1 cellular context compared by ENCODE assay signal in genomic region chr6:42960243-42961019, GRCh38.
A peak's percentile ranks its signal among the peaks of the same experiment; 100 is the strongest.
TF ChIP-seq lines count a peak whose summit lies in the region.

Gene GNMT (plus strand): TSS chr6:42960754. CDS start chr6:42960768, 14 bp downstream.

TF ChIP-seq in HepG2, 621 proteins besides CTCF, POLR2A, EP300 and RAD21 (continued from another document and continues in another):
- TF ChIP-seq NCOA5 (CRISPR knock-in tag; IDR thresholded peaks at IDR 0.05), result no peak
- TF ChIP-seq FOSL1 (CRISPR knock-in tag; IDR thresholded peaks at IDR 0.05; ENCODE audit: borderline replicate concordance), result peak; percentile 28; the same call in 1 of the 2 replicates
- TF ChIP-seq SMYD3 (CRISPR knock-in tag; IDR thresholded peaks at IDR 0.05), result no peak
- TF ChIP-seq ZNF574 (CRISPR knock-in tag; IDR thresholded peaks at IDR 0.05), result peak; percentile 63
- no peak for TF ChIP-seq ZNF850 (CRISPR knock-in tag; conservative IDR thresholded peaks at IDR 0.05)
- TF ChIP-seq CHD4 (IDR thresholded peaks at IDR 0.05; ENCODE audit: borderline replicate concordance, low read length), result no peak
- TF ChIP-seq ZNF260 (CRISPR knock-in tag; IDR thresholded peaks at IDR 0.05; ENCODE audit: borderline replicate concordance, low read depth), result no peak; the same call in 1 of the 2 replicates
- TF ChIP-seq ZNF407 (CRISPR knock-in tag; IDR thresholded peaks at IDR 0.05; ENCODE audit: not compliant biosample characterization), result peak; percentile 54
- TF ChIP-seq TERF1 (CRISPR knock-in tag; IDR thresholded peaks at IDR 0.05), result no peak
- TF ChIP-seq GMEB2 (CRISPR knock-in tag; IDR thresholded peaks at IDR 0.05; ENCODE audit: low read depth), result no peak
- TF ChIP-seq ZNF432 (CRISPR knock-in tag; IDR thresholded peaks at IDR 0.05; ENCODE audit: borderline replicate concordance), result no peak
- no peak for TF ChIP-seq ZHX2 (IDR thresholded peaks at IDR 0.05; ENCODE audit: low read depth)
- no peak for TF ChIP-seq ZHX2 (CRISPR knock-in tag; IDR thresholded peaks at IDR 0.05; ENCODE audit: borderline replicate concordance)
- TF ChIP-seq MEF2D (CRISPR knock-in tag; IDR thresholded peaks at IDR 0.05), result 0 out of 2 replicates have a peak, but pooled peaks have one; percentile 15
- TF ChIP-seq MTERF4 (CRISPR knock-in tag; IDR thresholded peaks at IDR 0.05), result no peak
- TF ChIP-seq EHMT2 (IDR thresholded peaks at IDR 0.05; ENCODE audit: borderline replicate concordance, low read depth, low read length), result no peak
- TF ChIP-seq RNF219 (CRISPR knock-in tag; IDR thresholded peaks at IDR 0.05), result no peak
- no peak for TF ChIP-seq ZNF607 (CRISPR knock-in tag; IDR thresholded peaks at IDR 0.05; ENCODE audit: borderline replicate concordance)
- TF ChIP-seq ZZZ3 (CRISPR knock-in tag; IDR thresholded peaks at IDR 0.05; ENCODE audit: borderline replicate concordance), result no peak
- peak; percentile 91 for TF ChIP-seq TP53 (CRISPR knock-in tag; conservative IDR thresholded peaks at IDR 0.05)
- no peak for TF ChIP-seq SOX5 (CRISPR knock-in tag; IDR thresholded peaks at IDR 0.05; ENCODE audit: borderline replicate concordance)
- no peak for TF ChIP-seq KDM4B (CRISPR knock-in tag; IDR thresholded peaks at IDR 0.05)
- TF ChIP-seq ZNF136 (CRISPR knock-in tag; IDR thresholded peaks at IDR 0.05; ENCODE audit: low read depth), result peak; percentile 41; the same call in 1 of the 2 replicates
- peak; percentile 90 for TF ChIP-seq TFAP4 (IDR thresholded peaks at IDR 0.05; ENCODE audit: borderline replicate concordance, low read depth)
- 0 out of 2 replicates have a peak, but pooled peaks have one; percentile 59 for TF ChIP-seq ZBTB2 (CRISPR knock-in tag; IDR thresholded peaks at IDR 0.05; ENCODE audit: low read depth)
- no peak; the same call in 1 of the 2 replicates for TF ChIP-seq ZNF335 (CRISPR knock-in tag; IDR thresholded peaks at IDR 0.05)
